In genomic region chr18:12318857-12319256, GRCh38 we compare ENCODE assay signal across 27 cellular contexts. TPM values are rescaled to one million over a fixed set of nuclear protein-coding genes. Genes with fewer than 3 reads are reported as not detected.
A peak's percentile ranks its signal among the peaks of the same experiment; 100 is the strongest.
DNase-seq lines count a peak whose midpoint lies in the region; ATAC-seq, FAIRE-seq and TF ChIP-seq lines count a peak whose summit lies in the region.
"Had no signal": no experiment of that assay in that cellular context is flagged by ENCODE, and none has a peak within 500 bp of the region (broad histone marks: within the 10 kb centered on the region; RNA-seq: fewer than 3 reads in every experiment).

No MANE protein-coding gene starts in this region.

- H3K4me2 ChIP-seq in BLaER1: peak overlapping the region; percentile 87
- H3K4me2 ChIP-seq in endothelial cell of umbilical vein (ENCODE audit: insufficient read depth, low read length): no peak overlapping the region
- H3K4me2 ChIP-seq in osteoblast (ENCODE audit: insufficient read depth, low read length): no peak overlapping the region

- TF ChIP-seq CTCF in HFFc6 (IDR thresholded peaks at IDR 0.05) (no peak), endothelial cell of umbilical vein (IDR thresholded peaks at IDR 0.05; ENCODE audit: extremely low read depth in 1 of 2, insufficient read depth in 1 of 2, low read depth in 1 of 2, low read length in 2 of 2) (no peak), osteoblast (IDR thresholded peaks at IDR 0.05; ENCODE audit: extremely low read depth, low read depth, low read length) (no peak), upper lobe of right lung (IDR thresholded peaks at IDR 0.05) (no peak)

- H3K9me1 ChIP-seq in endothelial cell of umbilical vein (replicated peaks; ENCODE audit: control insufficient read depth, extremely low read depth, insufficient read depth, low read length): no peaks in the 10 kb centered on the region

- POLR2A ChIA-PET in endothelial cell of umbilical vein (lab: Charles Lee): interaction anchor here (1.0 to 1.8 kb wide), 2 partner anchors 11 to 36 kb away, joined by 3 to 4 read pairs; no protein-coding TSS in a partner anchor

- H3K27ac Mint-ChIP-seq in HFFc6: peak overlapping the region; percentile 85
- H3K27ac Mint-ChIP-seq: activated CD4-positive, alpha-beta memory T cell treated with anti-CD3 and anti-CD28 coated beads for 36 hours; activated naive CD4-positive, alpha-beta T cell treated with anti-CD3 and anti-CD28 coated beads, Interleukin-2, amount 50 U/mL, for 72 hours; stimulated activated effector memory CD8-positive, alpha-beta T cell treated with anti-CD3 and anti-CD28 coated beads, Interleukin-12 subunit alpha, Interleukin-12 subunit beta, amount 100 ng/mL, for 72 hours had no signal

- peaks cover 84% of the 10 kb centered on the region for H3K4me1 ChIP-seq in BLaER1
- peaks cover 17% of the 10 kb centered on the region for H3K4me1 ChIP-seq in endothelial cell of umbilical vein (ENCODE audit: control insufficient read depth, extremely low read depth, insufficient read depth, low read length)
- H3K4me1 ChIP-seq in osteoblast (ENCODE audit: insufficient read depth, low read length): peaks cover 31% of the 10 kb centered on the region
- peaks cover 20% of the 10 kb centered on the region for H3K4me1 ChIP-seq in upper lobe of right lung

- no peak for ATAC-seq in upper lobe of right lung
- ATAC-seq: activated CD4-positive, CD25-positive, alpha-beta regulatory T cell treated with anti-CD3 and anti-CD28 coated beads, Interleukin-2, amount 50 U/mL, for 24 hours; activated naive CD4-positive, alpha-beta T cell treated with anti-CD3 and anti-CD28 coated beads, Interleukin-2, amount 50 U/mL, for 72 hours; stimulated activated effector memory CD8-positive, alpha-beta T cell treated with anti-CD3 and anti-CD28 coated beads, Interleukin-12 subunit alpha, Interleukin-12 subunit beta, amount 100 ng/mL, for 72 hours had no signal

- H3K4me3 ChIP-seq in BLaER1 (0 out of 2 replicates have a peak overlapping the region, but pooled peaks have one; percentile 22), endothelial cell of umbilical vein (replicated peaks in 1 of 3; ENCODE audit: insufficient read depth in 1 of 3, low read depth in 1 of 3, low read length in 3 of 3) (no peak overlapping the region), osteoblast (ENCODE audit: insufficient read depth, low read length) (no peak overlapping the region), upper lobe of right lung (no peak overlapping the region)
- H3K4me3 ChIP-seq: uterus had no signal

- H3K4me3 Mint-ChIP-seq in HFFc6: no peak overlapping the region
- H3K4me3 Mint-ChIP-seq: activated CD4-positive, alpha-beta memory T cell treated with anti-CD3 and anti-CD28 coated beads for 36 hours; CD8-positive, alpha-beta memory T cell; endodermal cell; neural crest cell; stimulated activated effector memory CD8-positive, alpha-beta T cell treated with anti-CD3 and anti-CD28 coated beads, Interleukin-12 subunit alpha, Interleukin-12 subunit beta, amount 100 ng/mL, for 72 hours had no signal

- intact Hi-C loops in endothelial cell of umbilical vein (cut with micrococcal nuclease) (no loop called here), upper lobe of right lung (cut with DNase I) (no loop called here)

- peaks cover 47% of the 10 kb centered on the region for H3K36me3 ChIP-seq in BLaER1
- H3K36me3 ChIP-seq in endothelial cell of umbilical vein (ENCODE audit: control insufficient read depth in 2 of 2, extremely low read depth in 1 of 2, insufficient read depth in 2 of 2, low read length in 2 of 2): peaks cover 15 to 43% of the 10 kb centered on the region in 2 experiments
- H3K36me3 ChIP-seq in osteoblast (ENCODE audit: insufficient read depth, low read length): peaks cover 93% of the 10 kb centered on the region
- peaks cover 58% of the 10 kb centered on the region for H3K36me3 ChIP-seq in upper lobe of right lung
- H3K36me3 ChIP-seq: uterus had no signal

- H4K20me1 ChIP-seq in BLaER1 (peaks cover 84% of the 10 kb centered on the region), endothelial cell of umbilical vein (replicated peaks; ENCODE audit: control insufficient read depth, extremely low read depth, insufficient read depth, low read length) (peaks cover 10% of the 10 kb centered on the region), osteoblast (ENCODE audit: insufficient read depth, low read length) (peaks cover 57% of the 10 kb centered on the region)

- TF ChIP-seq POLR2A in endothelial cell of umbilical vein (IDR thresholded peaks at IDR 0.05; ENCODE audit: low read depth, low read length): peak; percentile 26

- CTCF ChIA-PET in endothelial cell of umbilical vein (lab: Charles Lee): interaction anchor here (1.2 to 4.6 kb wide), 5 partner anchors 9 to 47 kb away, joined by 3 to 46 read pairs (median 7); no protein-coding TSS in a partner anchor

- dilution Hi-C loops in endothelial cell of umbilical vein (cut with MboI; ENCODE audit: extremely low pct_ligation_motif_present, low sequenced_read_pairs): no loop called here

- peaks cover 57% of the 10 kb centered on the region for H3K4me1 Mint-ChIP-seq in HFFc6 (ENCODE audit: low read depth)
- H3K4me1 Mint-ChIP-seq: CD8-positive, alpha-beta memory T cell had no signal

- H3K36me3 Mint-ChIP-seq in HFFc6 (ENCODE audit: low read depth): peaks cover 48% of the 10 kb centered on the region
- H3K36me3 Mint-ChIP-seq: activated naive CD4-positive, alpha-beta T cell treated with anti-CD3 and anti-CD28 coated beads, Interleukin-2, amount 50 U/mL, for 72 hours had no signal

- no peaks in the 10 kb centered on the region for H3K9me3 ChIP-seq in BLaER1
- H3K9me3 ChIP-seq in endothelial cell of umbilical vein (replicated peaks; ENCODE audit: control insufficient read depth, insufficient read depth, low read length): no peaks in the 10 kb centered on the region
- no peaks in the 10 kb centered on the region for H3K9me3 ChIP-seq in osteoblast (ENCODE audit: low read depth, low read length)
- no peaks in the 10 kb centered on the region for H3K9me3 ChIP-seq in upper lobe of right lung
- H3K9me3 ChIP-seq: uterus had no signal

- no peaks in the 10 kb centered on the region for H3K9me3 Mint-ChIP-seq in HFFc6
- H3K9me3 Mint-ChIP-seq: activated CD4-positive, alpha-beta memory T cell treated with anti-CD3 and anti-CD28 coated beads for 36 hours; activated naive CD4-positive, alpha-beta T cell treated with anti-CD3 and anti-CD28 coated beads, Interleukin-2, amount 50 U/mL, for 72 hours; CD8-positive, alpha-beta memory T cell; endodermal cell; neural crest cell; stimulated activated effector memory CD8-positive, alpha-beta T cell treated with anti-CD3 and anti-CD28 coated beads, Interleukin-12 subunit alpha, Interleukin-12 subunit beta, amount 100 ng/mL, for 72 hours had no signal

- H2AFZ ChIP-seq in endothelial cell of umbilical vein (ENCODE audit: low read depth, low read length) (no peak overlapping the region), osteoblast (ENCODE audit: low read length) (no peak overlapping the region)

- H3K27me3 ChIP-seq in BLaER1: no peaks in the 10 kb centered on the region
- H3K27me3 ChIP-seq in endothelial cell of umbilical vein (ENCODE audit: control insufficient read depth in 2 of 2, insufficient read depth in 2 of 2, low read length in 2 of 2): no peaks in the 10 kb centered on the region
- H3K27me3 ChIP-seq in osteoblast (ENCODE audit: insufficient read depth, low read length): no peaks in the 10 kb centered on the region
- H3K27me3 ChIP-seq in upper lobe of right lung: no peaks in the 10 kb centered on the region
- H3K27me3 ChIP-seq: uterus had no signal

- H3K79me2 ChIP-seq in endothelial cell of umbilical vein (ENCODE audit: control insufficient read depth, insufficient read depth, low read length) (peaks cover 89% of the 10 kb centered on the region), osteoblast (ENCODE audit: insufficient read depth, low read length) (peaks cover 90% of the 10 kb centered on the region)

- BruUV-seq in endothelial cell of umbilical vein (replicated peaks; lab: Mats Ljungman, UMichigan): no TSS peak

- DNase-seq in HFFc6 (no peak), endothelial cell of umbilical vein (ENCODE audit: low read depth, low spot score) (no peak), osteoblast (ENCODE audit: insufficient read length, low spot score, missing footprints) (no peak), NCI-H226 (no peak), upper lobe of right lung (no peak), caudate nucleus (lab: John Stamatoyannopoulos, UW) (no peak), 8988T (no peak)
- DNase-seq: activated CD4-positive, alpha-beta memory T cell treated with anti-CD3 and anti-CD28 coated beads for 36 hours; anterior cingulate cortex; CD8-positive, alpha-beta memory T cell; DMS 273 treated with DMSO at 0.1 percent for 48 hours; GOT3; islet precursor cell; Karpas-422; NCI-H1694; NCI-H526; posterior cingulate gyrus; stimulated activated CD4-positive, alpha-beta T cell treated with anti-CD3 and anti-CD28 coated beads, Interleukin-4, amount 100 ng/mL, for 24 hours; T-helper 1 cell; uterus had no signal

- H3K27ac ChIP-seq in BLaER1 (peak overlapping the region; percentile 69), endothelial cell of umbilical vein (ENCODE audit: insufficient read depth, low read depth, low read length) (no peak overlapping the region), osteoblast (ENCODE audit: low read depth, low read length) (peak overlapping the region; percentile 80), upper lobe of right lung (no peak overlapping the region), caudate nucleus (ENCODE audit: low read depth, low read length) (no peak overlapping the region)

- no peak for FAIRE-seq in endothelial cell of umbilical vein (lab: Jason Lieb, UNC)
- FAIRE-seq: RCC 7860 had no signal

- H3K27me3 Mint-ChIP-seq in HFFc6 (ENCODE audit: insufficient read depth): no peaks in the 10 kb centered on the region; the same call in 1 of the 2 replicates
- H3K27me3 Mint-ChIP-seq: activated CD4-positive, alpha-beta memory T cell treated with anti-CD3 and anti-CD28 coated beads for 36 hours; CD8-positive, alpha-beta memory T cell had no signal

- H3K9ac ChIP-seq in BLaER1 (peak overlapping the region; percentile 47), endothelial cell of umbilical vein (replicated peaks; ENCODE audit: extremely low read depth, insufficient read depth, low read length) (no peak overlapping the region)

RNA-seq across cellular contexts. Expression of gene TUBB6, which starts 10.8 kb away (rescaled TPM):
- total RNA-seq in HFFc6 (2021; fragmentation: NEBNext Ultra II Directional; extraction: Animal tissue kit (Norgen Biotek cat#: 25700)): 100 to 1,000 TPM; 434 to 602 (median 568) TPM
- total RNA-seq in endothelial cell of umbilical vein: 440 and 449 TPM in 2 replicates
- 747 and 957 TPM in 2 replicates for polyA plus RNA-seq in endothelial cell of umbilical vein
- 533 and 584 TPM in 2 replicates for polyA plus RNA-seq in endothelial cell of umbilical vein (2011; cell fraction: cytosol; rRNA removed)
- 404 and 414 TPM in 2 replicates for polyA plus RNA-seq in endothelial cell of umbilical vein (2011; cell fraction: nucleus; rRNA removed)
- 451 and 542 TPM in 2 replicates for polyA plus RNA-seq in endothelial cell of umbilical vein (2012)
- 433 and 508 TPM in 2 replicates for polyA minus RNA-seq in endothelial cell of umbilical vein
- 96.5 TPM for polyA minus RNA-seq in endothelial cell of umbilical vein (2011; cell fraction: cytosol; rRNA and poly(A)+ RNA removed)
- 155 and 234 TPM in 2 replicates for polyA minus RNA-seq in endothelial cell of umbilical vein (2011; cell fraction: nucleus; rRNA and poly(A)+ RNA removed)
- total RNA-seq in osteoblast: 312 and 425 TPM in 2 replicates
- total RNA-seq in upper lobe of right lung: 110 TPM

RNA-seq across cellular contexts. Expression of gene AFG3L2, which starts 58.2 kb away (rescaled TPM):
- 10 to 100 TPM; 35.2 to 44.4 (median 39.0) TPM for total RNA-seq in HFFc6 (2021; fragmentation: NEBNext Ultra II Directional; extraction: Animal tissue kit (Norgen Biotek cat#: 25700))
- total RNA-seq in endothelial cell of umbilical vein (40.6 and 42.4 TPM in 2 replicates), osteoblast (61.9 and 65.5 TPM in 2 replicates), upper lobe of right lung (35.4 TPM)
- polyA plus RNA-seq in endothelial cell of umbilical vein: 15.5 and 19.3 TPM in 2 replicates
- polyA plus RNA-seq in endothelial cell of umbilical vein (2011; cell fraction: cytosol; rRNA removed): 25.8 and 29.6 TPM in 2 replicates
- polyA plus RNA-seq in endothelial cell of umbilical vein (2011; cell fraction: nucleus; rRNA removed): 25.6 and 35.2 TPM in 2 replicates
- polyA plus RNA-seq in endothelial cell of umbilical vein (2012): 31.8 and 43.8 TPM in 2 replicates
- 19.1 and 25.4 TPM in 2 replicates for polyA minus RNA-seq in endothelial cell of umbilical vein
- 44.7 TPM for polyA minus RNA-seq in endothelial cell of umbilical vein (2011; cell fraction: cytosol; rRNA and poly(A)+ RNA removed)
- 20.2 and 25.4 TPM in 2 replicates for polyA minus RNA-seq in endothelial cell of umbilical vein (2011; cell fraction: nucleus; rRNA and poly(A)+ RNA removed)

Comparison
In these comparisons a context has a peak if more than half of its experiments do, and no peak if none do; other contexts are left out.
1. H3K27ac ChIP-seq: peak in BLaER1 (single experiment) and osteoblast (single experiment); none in endothelial cell of umbilical vein (single experiment), upper lobe of right lung (single experiment) and caudate nucleus (single experiment).